ENCODE assay signal across 14 cellular contexts in the genomic region with DNA sequence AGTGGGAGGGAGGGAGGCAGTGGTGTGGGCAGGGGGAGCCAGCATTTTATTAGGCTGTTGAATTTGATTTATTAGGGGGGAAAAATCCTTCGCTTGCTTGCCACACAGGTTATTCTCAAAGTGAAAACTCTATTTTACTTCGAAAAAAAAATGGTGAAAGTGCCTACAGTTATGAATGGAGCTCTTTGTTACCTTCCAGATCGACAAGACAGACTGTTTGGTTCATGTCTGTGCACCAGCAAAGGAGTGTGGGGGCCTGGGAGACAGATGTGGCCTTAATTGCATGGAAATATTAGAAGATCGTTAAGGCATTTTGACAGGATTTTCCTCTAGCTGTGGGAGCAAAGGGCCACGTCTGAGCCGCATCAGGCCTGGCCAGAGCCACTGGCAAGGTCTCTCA. TPM values are rescaled to one million over a fixed set of nuclear protein-coding genes. Genes with fewer than 3 reads are reported as not detected.
DNase-seq lines count a peak whose midpoint lies in the region; ATAC-seq and TF ChIP-seq lines count a peak whose summit lies in the region.
"Had no signal": no experiment of that assay in that cellular context is flagged by ENCODE, and none has a peak within 500 bp of the region (broad histone marks: within the 10 kb centered on the region; RNA-seq: fewer than 3 reads in every experiment).

No MANE protein-coding gene starts in this region.

- peaks cover 47% of the 10 kb centered on the region for H3K36me3 Mint-ChIP-seq in activated naive CD4-positive, alpha-beta T cell treated with anti-CD3 and anti-CD28 coated beads, Interleukin-2, amount 10 ng/mL, durations not matched to agents 7 days and 5 days
- H3K36me3 Mint-ChIP-seq in T-helper 17 cell (ENCODE audit: low read depth), result peaks cover 3% of the 10 kb centered on the region
- H3K36me3 Mint-ChIP-seq in memory B cell, result peaks cover 21% of the 10 kb centered on the region

- H3K9me3 ChIP-seq in T-helper 17 cell (ENCODE audit: control insufficient read depth, low read length, poor library complexity, severe bottlenecking), result no peaks in the 10 kb centered on the region

- no peaks in the 10 kb centered on the region for H3K9me3 Mint-ChIP-seq in activated naive CD4-positive, alpha-beta T cell treated with anti-CD3 and anti-CD28 coated beads, Interleukin-2, amount 10 ng/mL, durations not matched to agents 7 days and 5 days
- H3K9me3 Mint-ChIP-seq in memory B cell, result no peaks in the 10 kb centered on the region

- H3K4me3 Mint-ChIP-seq in activated naive CD4-positive, alpha-beta T cell treated with anti-CD3 and anti-CD28 coated beads, Interleukin-2, amount 10 ng/mL, durations not matched to agents 7 days and 5 days, result no peak overlapping the region
- H3K4me3 Mint-ChIP-seq in T-helper 17 cell (peak overlapping the region; percentile 79), memory B cell (peak overlapping the region; percentile 22)

- in situ Hi-C loops in GM13976 (cut with MboI; ENCODE audit: low sequenced_read_pairs, unreplicated experiment), result no loop called here

- ATAC-seq in T-helper 17 cell, result no peak
- ATAC-seq in memory B cell (ENCODE audit: low read depth), result no peak
- no peak for ATAC-seq in GM19397 (IDR thresholded peaks at IDR 0.05; ENCODE audit: unreplicated experiment)
- no peak for ATAC-seq in HG02588 (IDR thresholded peaks at IDR 0.05; ENCODE audit: unreplicated experiment)
- ATAC-seq: left colon had no signal

- peaks cover 79% of the 10 kb centered on the region for H3K4me1 Mint-ChIP-seq in activated naive CD4-positive, alpha-beta T cell treated with anti-CD3 and anti-CD28 coated beads, Interleukin-2, amount 10 ng/mL, durations not matched to agents 7 days and 5 days
- H3K4me1 Mint-ChIP-seq in T-helper 17 cell (peaks cover 57% of the 10 kb centered on the region), memory B cell (peaks cover 65% of the 10 kb centered on the region)

- H3K27me3 Mint-ChIP-seq in activated naive CD4-positive, alpha-beta T cell treated with anti-CD3 and anti-CD28 coated beads, Interleukin-2, amount 10 ng/mL, durations not matched to agents 7 days and 5 days, result no peaks in the 10 kb centered on the region
- H3K27me3 Mint-ChIP-seq in T-helper 17 cell, result no peaks in the 10 kb centered on the region
- no peaks in the 10 kb centered on the region for H3K27me3 Mint-ChIP-seq in memory B cell

- no peak for DNase-seq in activated naive CD4-positive, alpha-beta T cell treated with anti-CD3 and anti-CD28 coated beads, Interleukin-2, amount 10 ng/mL, durations not matched to agents 7 days and 5 days
- no peak for DNase-seq in activated naive CD4-positive, alpha-beta T cell (lab: John Stamatoyannopoulos, UW)
- DNase-seq in T-helper 17 cell (no peak), memory B cell (ENCODE audit: low spot score in 2 of 2) (no peak), GM13976 (ENCODE audit: low spot score) (no peak)
- DNase-seq in stimulated activated CD4-positive, alpha-beta T cell treated with anti-CD3 and anti-CD28 coated beads, Interleukin-12 subunit alpha, Interleukin-12 subunit beta, amount 100 ng/mL, for 4 hours, result no peak
- DNase-seq: activated CD4-positive, CD25-positive, alpha-beta regulatory T cell treated with anti-CD3 and anti-CD28 coated beads, Interleukin-2, amount 50 U/mL, for 72 hours; HCEC 1CT; left colon; NCI-H345; Right ventricle myocardium superior had no signal

- H3K27ac Mint-ChIP-seq in activated naive CD4-positive, alpha-beta T cell treated with anti-CD3 and anti-CD28 coated beads, Interleukin-2, amount 10 ng/mL, durations not matched to agents 7 days and 5 days, result peak overlapping the region; percentile 96
- peak overlapping the region; percentile 96 for H3K27ac Mint-ChIP-seq in T-helper 17 cell
- H3K27ac Mint-ChIP-seq in memory B cell, result peak overlapping the region; percentile 81

- CTCF ChIA-PET in activated naive CD4-positive, alpha-beta T cell treated with anti-CD3 and anti-CD28 coated beads, Interleukin-2, amount 10 ng/mL, durations not matched to agents 7 days and 5 days (lab: Charles Lee), result interaction anchor here (2.6 kb wide), 1 partner anchor 18 kb away, joined by 8 read pairs; no protein-coding TSS in a partner anchor

- no peak for TF ChIP-seq CTCF in GM13976 (IDR thresholded peaks at IDR 0.05; ENCODE audit: borderline replicate concordance, control extremely low read depth, extremely low read depth, insufficient read depth, missing control alignments)

RNA-seq across cellular contexts. Expression of a gene that starts 45.7 kb away (rescaled TPM):
- 100 to 1,000 TPM; 113 to 117 TPM for total RNA-seq in T-helper 17 cell
- total RNA-seq: HT-29 had no signal
